1 cellular context compared by ENCODE assay signal in genomic region chr12:57459055-57459749, GRCh38.
A peak's percentile ranks its signal among the peaks of the same experiment; 100 is the strongest.
TF ChIP-seq lines count a peak whose summit lies in the region.

No MANE protein-coding gene starts in this region.

TF ChIP-seq in HepG2, 621 proteins besides CTCF, POLR2A, EP300 and RAD21 (continued from another document and continues in another):
- TF ChIP-seq ZNF350 (CRISPR knock-in tag; IDR thresholded peaks at IDR 0.05; ENCODE audit: borderline replicate concordance, low read depth) (peak; percentile 74; the same call in 1 of the 2 replicates), ZNF572 (CRISPR knock-in tag; IDR thresholded peaks at IDR 0.05) (0 out of 2 replicates have a peak, but pooled peaks have one; percentile 30), ZFP41 (CRISPR knock-in tag; IDR thresholded peaks at IDR 0.05; ENCODE audit: borderline replicate concordance) (no peak), ZNF460 (CRISPR knock-in tag; IDR thresholded peaks at IDR 0.05; ENCODE audit: borderline replicate concordance) (no peak), CREM (IDR thresholded peaks at IDR 0.05) (peak; percentile 73), CREM (CRISPR knock-in tag; IDR thresholded peaks at IDR 0.05) (no peak), ZNF776 (CRISPR knock-in tag; IDR thresholded peaks at IDR 0.05) (peak; percentile 63; the same call in 1 of the 2 replicates), IRF9 (CRISPR knock-in tag; IDR thresholded peaks at IDR 0.05; ENCODE audit: borderline replicate concordance) (peak; percentile 57; the same call in 1 of the 2 replicates), CBX1 (IDR thresholded peaks at IDR 0.05; ENCODE audit: low read depth) (peak; percentile 22), POLR2G (IDR thresholded peaks at IDR 0.05; ENCODE audit: low read depth, low read length) (peak; percentile 60), ZMYM4 (CRISPR knock-in tag; IDR thresholded peaks at IDR 0.05) (peak; percentile 24; the same call in 1 of the 2 replicates), ATRX (CRISPR knock-in tag; IDR thresholded peaks at IDR 0.05; ENCODE audit: borderline replicate concordance) (no peak), ZNF839 (CRISPR knock-in tag; IDR thresholded peaks at IDR 0.05; ENCODE audit: borderline replicate concordance) (peak; percentile 52; the same call in 1 of the 2 replicates), ZNF431 (CRISPR knock-in tag; IDR thresholded peaks at IDR 0.05; ENCODE audit: borderline replicate concordance, low read depth) (no peak), KDM5A (IDR thresholded peaks at IDR 0.05; ENCODE audit: borderline replicate concordance, low read length) (peak; percentile 7; the same call in 1 of the 2 replicates), NFE2 (CRISPR knock-in tag; IDR thresholded peaks at IDR 0.05) (no peak), LCORL (IDR thresholded peaks at IDR 0.05) (no peak), LCORL (CRISPR knock-in tag; IDR thresholded peaks at IDR 0.05) (peak; percentile 65; the same call in 1 of the 2 replicates), ZFY (CRISPR knock-in tag; IDR thresholded peaks at IDR 0.05) (peak; percentile 12; the same call in 1 of the 2 replicates), MTERF4 (CRISPR knock-in tag; IDR thresholded peaks at IDR 0.05) (no peak), ZBTB33 (CRISPR knock-in tag; IDR thresholded peaks at IDR 0.05) (peak; percentile 32; the same call in 1 of the 2 replicates), SMC3 (IDR thresholded peaks at IDR 0.05; ENCODE audit: low read length) (peak; percentile 34; the same call in 1 of the 2 replicates), GMEB1 (CRISPR knock-in tag; IDR thresholded peaks at IDR 0.05; ENCODE audit: borderline replicate concordance) (peak; percentile 50; the same call in 1 of the 2 replicates), ZBTB42 (CRISPR knock-in tag; IDR thresholded peaks at IDR 0.05) (0 out of 2 replicates have a peak, but pooled peaks have one; percentile 52), ZNF740 (CRISPR knock-in tag; IDR thresholded peaks at IDR 0.05) (peak; percentile 77; the same call in 1 of the 2 replicates), FOXC1 (CRISPR knock-in tag; IDR thresholded peaks at IDR 0.05; ENCODE audit: borderline replicate concordance) (no peak), BCL3 (CRISPR knock-in tag; IDR thresholded peaks at IDR 0.05) (peak; percentile 22; the same call in 1 of the 2 replicates), ZNF777 (CRISPR knock-in tag; IDR thresholded peaks at IDR 0.05) (peak; percentile 58; the same call in 1 of the 2 replicates), ZNF160 (CRISPR knock-in tag; IDR thresholded peaks at IDR 0.05) (0 out of 2 replicates have a peak, but pooled peaks have one; percentile 55), HDAC1 (CRISPR knock-in tag; IDR thresholded peaks at IDR 0.05) (no peak), KDM2A (CRISPR knock-in tag; IDR thresholded peaks at IDR 0.05; ENCODE audit: borderline replicate concordance, low read depth) (0 out of 2 replicates have a peak, but pooled peaks have one; percentile 3), ESRRA (CRISPR knock-in tag; IDR thresholded peaks at IDR 0.05; ENCODE audit: low read depth) (0 out of 2 replicates have a peak, but pooled peaks have one; percentile 37), ELF3 (CRISPR knock-in tag; IDR thresholded peaks at IDR 0.05) (no peak), THAP11 (CRISPR knock-in tag; IDR thresholded peaks at IDR 0.05) (peak; percentile 32; the same call in 1 of the 2 replicates), MED1 (CRISPR knock-in tag; IDR thresholded peaks at IDR 0.05) (no peak), ZNF574 (CRISPR knock-in tag; IDR thresholded peaks at IDR 0.05) (peak; percentile 38), ZNF891 (CRISPR knock-in tag; IDR thresholded peaks at IDR 0.05) (peak; percentile 18; the same call in 1 of the 2 replicates), SP4 (CRISPR knock-in tag; IDR thresholded peaks at IDR 0.05) (peak; percentile 23; the same call in 1 of the 2 replicates), HMGXB3 (CRISPR knock-in tag; IDR thresholded peaks at IDR 0.05; ENCODE audit: borderline replicate concordance) (0 out of 2 replicates have a peak, but pooled peaks have one; percentile 15), HCFC1 (IDR thresholded peaks at IDR 0.05; ENCODE audit: low read depth, low read length) (0 out of 2 replicates have a peak, but pooled peaks have one; percentile 15), PTBP1 (IDR thresholded peaks at IDR 0.05; ENCODE audit: low read depth, low read length, poor library complexity, severe bottlenecking) (no peak), ZNF362 (CRISPR knock-in tag; IDR thresholded peaks at IDR 0.05; ENCODE audit: borderline replicate concordance) (0 out of 2 replicates have a peak, but pooled peaks have one; percentile 26), TARDBP (CRISPR knock-in tag; IDR thresholded peaks at IDR 0.05) (peak; percentile 71; the same call in 1 of the 2 replicates), GABPB1 (CRISPR knock-in tag; IDR thresholded peaks at IDR 0.05) (peak; percentile 23; the same call in 1 of the 2 replicates), ZNF567 (CRISPR knock-in tag; IDR thresholded peaks at IDR 0.05; ENCODE audit: borderline replicate concordance) (peak; percentile 62; the same call in 1 of the 2 replicates), ZNF547 (CRISPR knock-in tag; IDR thresholded peaks at IDR 0.05) (peak; percentile 68; the same call in 1 of the 2 replicates)
